ENCODE assay signal across 1 cellular context in genomic region chr15:78437762-78438594, GRCh38.
TF ChIP-seq lines count a peak whose summit lies in the region.

Gene IREB2, plus strand, starts transcription at chr15:78438216. Its CDS starts 122 bp downstream, at chr15:78438338.

TF ChIP-seq in HepG2, 621 proteins besides CTCF, POLR2A, EP300 and RAD21 (continued from another document and continues in another):
- TF ChIP-seq ZNF784 (CRISPR knock-in tag; IDR thresholded peaks at IDR 0.05; ENCODE audit: borderline replicate concordance) (peak; percentile 65; the same call in 1 of the 2 replicates), SIN3A (IDR thresholded peaks at IDR 0.05; ENCODE audit: borderline replicate concordance, low read depth, low read length) (peak; percentile 87; the same call in 1 of the 2 replicates), REXO4 (CRISPR knock-in tag; IDR thresholded peaks at IDR 0.05; ENCODE audit: borderline replicate concordance) (no peak), ZNF605 (CRISPR knock-in tag; IDR thresholded peaks at IDR 0.05) (peak; percentile 25; the same call in 1 of the 2 replicates), HMGXB3 (CRISPR knock-in tag; IDR thresholded peaks at IDR 0.05; ENCODE audit: borderline replicate concordance) (no peak), ZNF713 (CRISPR knock-in tag; IDR thresholded peaks at IDR 0.05) (no peak), GPBP1L1 (CRISPR knock-in tag; IDR thresholded peaks at IDR 0.05) (no peak), MAFG (CRISPR knock-in tag; IDR thresholded peaks at IDR 0.05) (no peak), ZNF569 (CRISPR knock-in tag; IDR thresholded peaks at IDR 0.05; ENCODE audit: borderline replicate concordance) (no peak), PHF21A (CRISPR knock-in tag; IDR thresholded peaks at IDR 0.05) (peak; percentile 63), KDM1A (CRISPR knock-in tag; IDR thresholded peaks at IDR 0.05) (no peak), EHMT2 (IDR thresholded peaks at IDR 0.05; ENCODE audit: borderline replicate concordance, low read depth, low read length) (no peak; the same call in 1 of the 2 replicates), MEF2D (CRISPR knock-in tag; IDR thresholded peaks at IDR 0.05) (peak; percentile 53; the same call in 1 of the 2 replicates), SKIL (CRISPR knock-in tag; IDR thresholded peaks at IDR 0.05; ENCODE audit: borderline replicate concordance) (no peak), ZNF724P (CRISPR knock-in tag; IDR thresholded peaks at IDR 0.05; ENCODE audit: borderline replicate concordance) (0 out of 2 replicates have a peak, but pooled peaks have one; percentile 28), ZBTB26 (CRISPR knock-in tag; IDR thresholded peaks at IDR 0.05; ENCODE audit: borderline replicate concordance) (no peak; the same call in 1 of the 2 replicates), ZNF720 (CRISPR knock-in tag; IDR thresholded peaks at IDR 0.05) (no peak), HOXA9 (CRISPR knock-in tag; IDR thresholded peaks at IDR 0.05; ENCODE audit: borderline replicate concordance) (no peak), E2F5 (CRISPR knock-in tag; conservative IDR thresholded peaks at IDR 0.05) (0 out of 2 replicates have a peak, but pooled peaks have one; percentile 19), ZBTB44 (CRISPR knock-in tag; IDR thresholded peaks at IDR 0.05) (0 out of 2 replicates have a peak, but pooled peaks have one; percentile 13), ZNF761 (CRISPR knock-in tag; conservative IDR thresholded peaks at IDR 0.05) (0 out of 2 replicates have a peak, but pooled peaks have one; percentile 34), KLF6 (CRISPR knock-in tag; IDR thresholded peaks at IDR 0.05) (peak; percentile 25; the same call in 1 of the 2 replicates), AGO2 (optimal IDR thresholded peaks at IDR 0.05; ENCODE audit: low read depth, low read length) (peak; percentile 88), ZFP1 (CRISPR knock-in tag; IDR thresholded peaks at IDR 0.05) (no peak), POGZ (CRISPR knock-in tag; IDR thresholded peaks at IDR 0.05) (peak; percentile 89), ARID5B (CRISPR knock-in tag; IDR thresholded peaks at IDR 0.05) (peak; percentile 71; the same call in 1 of the 2 replicates), HNRNPH1 (optimal IDR thresholded peaks at IDR 0.05; ENCODE audit: low read depth, low read length) (no peak), HNRNPUL1 (IDR thresholded peaks at IDR 0.05; ENCODE audit: low read depth, low read length) (no peak), TBX2 (CRISPR knock-in tag; IDR thresholded peaks at IDR 0.05; ENCODE audit: borderline replicate concordance) (peak; percentile 64), TGIF2 (CRISPR knock-in tag; IDR thresholded peaks at IDR 0.05) (peak; percentile 25; the same call in 1 of the 2 replicates), POLR2G (IDR thresholded peaks at IDR 0.05; ENCODE audit: low read depth, low read length) (peak; percentile 85), SNAPC2 (CRISPR knock-in tag; IDR thresholded peaks at IDR 0.05) (no peak; the same call in 1 of the 2 replicates), PRPF4 (IDR thresholded peaks at IDR 0.05; ENCODE audit: low read depth, low read length, poor library complexity, severe bottlenecking) (no peak), SP4 (CRISPR knock-in tag; IDR thresholded peaks at IDR 0.05) (peak; percentile 85), ATM (IDR thresholded peaks at IDR 0.05; ENCODE audit: borderline replicate concordance) (no peak), NFAT5 (CRISPR knock-in tag; IDR thresholded peaks at IDR 0.05) (no peak)
